In genomic region chrX:130108647-130109428, GRCh38 we compare ENCODE assay signal across 8 cellular contexts. TPM values are rescaled to one million over a fixed set of nuclear protein-coding genes. Genes with fewer than 3 reads are reported as not detected.
DNase-seq lines count a peak whose midpoint lies in the region; ATAC-seq and TF ChIP-seq lines count a peak whose summit lies in the region.

No MANE protein-coding gene starts in this region.

- WGBS in upper lobe of left lung, 2 donors, result 0 to 31% methylated on average over 2 to 9 of the region's 9 CpGs

- no peak for TF ChIP-seq EP300 in upper lobe of left lung (IDR thresholded peaks at IDR 0.05)

- H3K27me3 ChIP-seq in upper lobe of left lung, result no peaks in the 10 kb centered on the region

- TF ChIP-seq CTCF in AG10803 (conservative IDR thresholded peaks at IDR 0.05; ENCODE audit: low read length) (no peak), upper lobe of left lung (IDR thresholded peaks at IDR 0.05) (no peak)

- H3K4me3 ChIP-seq in AG10803 (ENCODE audit: low read length) (peak overlapping the region; percentile 71), upper lobe of left lung (peak overlapping the region in 3 of 4 donors; percentile 64 to 72 (median 65))

- ATAC-seq in GM18508 (IDR thresholded peaks at IDR 0.05; ENCODE audit: insufficient read depth, unreplicated experiment) (peak; percentile 53), HG02870 (IDR thresholded peaks at IDR 0.05; ENCODE audit: unreplicated experiment) (peak; percentile 45), left lobe of liver (peak; percentile 47), upper lobe of left lung (ENCODE audit: low FRiP score in 2 of 2) (peak; percentile 56 to 84), HG03469 (IDR thresholded peaks at IDR 0.05; ENCODE audit: unreplicated experiment) (no peak)

- no peak for TF ChIP-seq POLR2A in upper lobe of left lung (IDR thresholded peaks at IDR 0.05)

- H3K27ac ChIP-seq in upper lobe of left lung, result peak overlapping the region; percentile 89 to 97 (median 95)

- H3K9me3 ChIP-seq in upper lobe of left lung, result no peaks in the 10 kb centered on the region

- DNase-seq in AG10803 (ENCODE audit: low read depth) (peak; percentile 39), NOMO-1 treated with dmso at 0.1 percent for 144 hours (lab: John Stamatoyannopoulos, UW; ENCODE audit: unreplicated experiment) (peak; percentile 80), amniotic epithelial cell (ENCODE audit: low read depth) (peak; percentile 32), left lobe of liver (ENCODE audit: low spot score) (no peak), upper lobe of left lung (peak in 1 of 2 donors; percentile 68)

- H3K4me1 ChIP-seq in upper lobe of left lung, result peaks cover 13 to 23% (median 18%) of the 10 kb centered on the region in 4 donors

- no peaks in the 10 kb centered on the region for H3K36me3 ChIP-seq in upper lobe of left lung

RNA-seq across cellular contexts. Expression of gene ELF4, which starts 1.5 kb away (rescaled TPM):
- total RNA-seq in left lobe of liver (1.4 TPM), upper lobe of left lung (10 to 100 TPM; 13.6 to 31.0 (median 21.9) TPM)

RNA-seq across cellular contexts. Expression of gene AIFM1, which starts 56.8 kb away (rescaled TPM):
- total RNA-seq in left lobe of liver (89.5 TPM), upper lobe of left lung (10 to 100 TPM; 14.1 to 29.5 (median 21.9) TPM)
